In the genomic region with DNA sequence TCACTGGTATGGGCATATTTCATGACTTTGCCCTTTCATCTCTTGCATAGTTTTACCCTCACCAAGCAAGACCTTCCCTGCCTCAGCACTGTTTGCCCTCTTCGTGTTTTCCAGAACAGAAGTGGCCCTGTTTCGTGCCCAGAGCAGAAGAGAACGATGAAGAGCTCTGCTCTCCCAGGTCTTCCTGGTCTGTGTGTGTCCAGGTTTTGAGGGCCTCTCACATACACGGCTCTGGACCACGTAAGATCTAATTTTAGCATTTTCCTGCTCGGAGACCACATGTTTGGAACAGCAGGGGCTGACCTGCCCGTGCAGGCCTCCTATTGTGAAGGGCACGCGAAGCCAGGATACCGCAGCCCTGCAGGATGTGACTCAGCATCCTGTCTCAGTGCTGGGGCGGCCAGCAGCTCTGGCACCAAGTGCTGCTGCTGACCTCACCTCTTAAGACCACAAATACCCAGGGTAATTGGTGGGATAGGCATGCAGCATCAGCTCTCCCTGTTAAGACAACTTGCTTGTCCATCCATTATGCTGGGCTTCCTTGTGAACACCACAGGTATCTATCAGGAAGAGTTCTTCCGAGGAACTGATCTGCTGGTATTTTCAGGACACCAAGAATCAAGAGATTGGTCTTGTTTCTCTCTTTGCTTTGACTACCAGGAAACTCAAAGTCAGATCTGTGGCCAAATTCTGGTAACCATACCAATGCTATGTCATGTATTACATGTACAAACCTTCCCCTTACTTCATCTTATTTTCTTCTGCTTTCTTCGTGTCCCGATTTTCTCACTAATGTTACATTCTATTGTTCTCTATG, we compare ENCODE assay signal across 8 cellular contexts. TPM values are rescaled to one million over a fixed set of nuclear protein-coding genes. Genes with fewer than 3 reads are reported as not detected.
DNase-seq lines count a peak whose midpoint lies in the region; ATAC-seq and TF ChIP-seq lines count a peak whose summit lies in the region.

No MANE protein-coding gene starts in this region.

- peak; percentile 95 for ATAC-seq in GM21528 (IDR thresholded peaks at IDR 0.05; ENCODE audit: low FRiP score, unreplicated experiment)

- H3K27me3 ChIP-seq in HUES64 (ENCODE audit: insufficient read depth, low read length), result no peaks in the 10 kb centered on the region

- H3K9me3 Mint-ChIP-seq in T-helper 2 cell treated with Interferon-gamma antibody and Interleukin-4, amounts not matched to agents 5 μg/mL and 100 μg/mL, for 36 hours, result no peaks in the 10 kb centered on the region

- DNase-seq in DMS53 (lab: John Stamatoyannopoulos, UW), result peak; percentile 100
- peak; percentile 86 for DNase-seq in T-helper 2 cell treated with Interferon-gamma antibody and Interleukin-4, amounts not matched to agents 5 μg/mL and 100 μg/mL, for 36 hours (ENCODE audit: low spot score)
- DNase-seq in astrocyte of the spinal cord (ENCODE audit: low read depth, low spot score), result peak; percentile 100
- DNase-seq in iPS-NIHi11 (ENCODE audit: low spot score), result peak; percentile 78
- DNase-seq in stimulated activated CD4-positive, alpha-beta T cell treated with anti-CD3 and anti-CD28 coated beads, Interleukin-1b, Interleukin-23, amount 100 ng/mL, for 1 hour (ENCODE audit: low read depth in 2 of 2), result peak; percentile 10 to 18
- DNase-seq in retina, result no peak

- in situ Hi-C loops in astrocyte of the spinal cord (cut with HindIII; ENCODE audit: low sequenced_read_pairs), result no loop called here

- no peaks in the 10 kb centered on the region for H3K9me3 ChIP-seq in HUES64 (ENCODE audit: insufficient read depth, low read depth, low read length)

- H3K4me1 ChIP-seq in HUES64 (ENCODE audit: insufficient read depth, low read length), result peaks cover 20% of the 10 kb centered on the region

- H3K4me3 Mint-ChIP-seq in T-helper 2 cell treated with Interferon-gamma antibody and Interleukin-4, amounts not matched to agents 5 μg/mL and 100 μg/mL, for 36 hours, result peak overlapping the region; percentile 58

- peak overlapping the region; percentile 89 for H3K27ac Mint-ChIP-seq in T-helper 2 cell treated with Interferon-gamma antibody and Interleukin-4, amounts not matched to agents 5 μg/mL and 100 μg/mL, for 36 hours

- no peak overlapping the region for H3K4me3 ChIP-seq in HUES64 (ENCODE audit: low read length)
- no peak overlapping the region for H3K4me3 ChIP-seq in astrocyte of the spinal cord (ENCODE audit: low read depth, low read length)

- no peak for TF ChIP-seq CTCF in astrocyte of the spinal cord (IDR thresholded peaks at IDR 0.05; ENCODE audit: low read depth, low read length)

- H3K4me1 Mint-ChIP-seq in T-helper 2 cell treated with Interferon-gamma antibody and Interleukin-4, amounts not matched to agents 5 μg/mL and 100 μg/mL, for 36 hours (ENCODE audit: low read depth), result peaks cover 53% of the 10 kb centered on the region

- 49% methylated on average over 12 of the region's 14 CpGs for WGBS in HUES64

- H3K27me3 Mint-ChIP-seq in T-helper 2 cell treated with Interferon-gamma antibody and Interleukin-4, amounts not matched to agents 5 μg/mL and 100 μg/mL, for 36 hours (ENCODE audit: low read depth), result no peaks in the 10 kb centered on the region

- peaks cover 49% of the 10 kb centered on the region for H3K36me3 Mint-ChIP-seq in T-helper 2 cell treated with Interferon-gamma antibody and Interleukin-4, amounts not matched to agents 5 μg/mL and 100 μg/mL, for 36 hours (ENCODE audit: low read depth)

- H3K27ac ChIP-seq in HUES64 (ENCODE audit: low read depth, low read length), result peak overlapping the region; percentile 84

- H3K36me3 ChIP-seq in HUES64 (ENCODE audit: insufficient read depth, low read length), result peaks cover 17% of the 10 kb centered on the region

- peak overlapping the region; percentile 55; the same call in 1 of the 2 replicates for H3K9ac ChIP-seq in HUES64 (ENCODE audit: low read depth, low read length)

RNA-seq across cellular contexts. Expression of a gene that starts 19.0 kb away (rescaled TPM):
- 9.7 TPM for polyA plus RNA-seq in HUES64 (2013, experiment 1 of 2)
- 11.3 TPM for polyA plus RNA-seq in HUES64 (2013, experiment 2 of 2)

RNA-seq across cellular contexts. Expression of a gene that starts 41.5 kb away (rescaled TPM):
- not detected for polyA plus RNA-seq in HUES64 (2013, experiment 1 of 2)
- not detected for polyA plus RNA-seq in HUES64 (2013, experiment 2 of 2)
